ENCODE assay signal across 15 cellular contexts in the genomic region with DNA sequence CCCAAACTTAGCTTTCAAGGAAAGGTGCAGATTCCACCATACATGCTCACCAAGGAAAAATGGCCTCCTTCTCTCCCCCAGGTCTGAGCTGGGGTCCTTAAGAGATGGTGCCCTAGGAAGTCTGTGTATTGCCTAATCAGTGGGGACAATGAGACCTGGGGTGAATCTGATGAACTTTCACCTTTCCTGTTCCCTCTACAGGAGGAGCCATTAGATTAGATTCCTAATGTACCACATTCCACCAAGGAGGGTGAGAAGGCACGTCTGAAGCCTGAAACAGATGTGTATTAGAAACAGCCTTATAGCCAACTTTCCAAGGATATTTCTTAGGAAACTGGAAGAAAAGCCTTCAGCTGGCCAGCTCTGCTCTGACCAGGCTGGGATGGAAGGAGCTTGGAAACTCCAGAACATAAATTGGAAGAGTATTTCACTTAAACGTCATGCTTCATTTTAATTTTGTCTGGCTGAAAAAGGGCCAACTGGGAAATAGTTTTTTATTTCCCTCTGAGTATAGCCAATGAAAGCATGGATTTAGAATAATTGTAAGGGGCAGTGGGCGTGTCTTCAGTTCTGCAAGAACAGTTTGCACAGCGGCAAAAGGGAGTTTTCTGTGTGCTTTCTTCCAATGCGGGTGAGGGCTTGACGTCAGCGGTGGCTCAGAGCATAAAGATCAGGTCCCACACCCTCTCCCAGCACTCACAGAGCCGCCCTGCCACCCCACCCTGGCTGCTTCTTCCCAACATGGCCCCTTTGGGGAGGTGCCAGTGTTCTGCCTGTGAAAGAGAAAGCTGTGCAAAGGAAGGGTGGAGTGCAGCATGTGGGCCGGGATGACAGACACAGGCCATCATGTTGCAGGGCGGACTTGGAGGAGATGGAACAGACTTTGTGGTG.
A peak's percentile ranks its signal among the peaks of the same experiment; 100 is the strongest.
DNase-seq lines count a peak whose midpoint lies in the region; ATAC-seq and TF ChIP-seq lines count a peak whose summit lies in the region.
"Had no signal": no experiment of that assay in that cellular context is flagged by ENCODE, and none has a peak within 500 bp of the region (broad histone marks: within the 10 kb centered on the region; RNA-seq: fewer than 3 reads in every experiment).

No MANE protein-coding gene starts in this region.

- TF ChIP-seq CTCF in testis (IDR thresholded peaks at IDR 0.05), result no peak

- H3K4me3 ChIP-seq in mesenchymal stem cell (ENCODE audit: insufficient read depth in 1 of 2, low read depth in 1 of 2, low read length in 2 of 2) (peak overlapping the region in 1 of 2 experiments; percentile 53), testis (no peak overlapping the region)

- no peaks in the 10 kb centered on the region for H3K79me1 ChIP-seq in mesenchymal stem cell (replicated peaks; ENCODE audit: low read length, poor library complexity, severe bottlenecking)

- CTCF ChIA-PET in activated CD8-positive, alpha-beta memory T cell treated with anti-CD3 and anti-CD28 coated beads, Interleukin-2, amount 10 ng/mL, durations not matched to agents 7 days and 5 days (lab: Charles Lee), result interaction anchor here (0.9 kb wide), 1 partner anchor 257 kb away, joined by 5 read pairs; the partner anchor contains the start of gene SNX18

- no peaks in the 10 kb centered on the region for H3K36me3 ChIP-seq in mesenchymal stem cell (ENCODE audit: control insufficient read depth in 1 of 2, insufficient read depth in 2 of 2, low read depth in 1 of 2, low read length in 2 of 2)
- no peaks in the 10 kb centered on the region for H3K36me3 ChIP-seq in testis (ENCODE audit: low read depth, missing control alignments)

- peak; percentile 3 for DNase-seq in LoVo (ENCODE audit: low spot score)
- DNase-seq in fibroblast of gingiva (ENCODE audit: low read depth), result peak; percentile 84
- DNase-seq in mesenchymal stem cell, result no peak
- peak; percentile 25 for DNase-seq in testis
- DNase-seq in CD1c-positive myeloid dendritic cell (ENCODE audit: extremely low spot score), result no peak
- DNase-seq in activated CD8-positive, alpha-beta memory T cell treated with anti-CD3 and anti-CD28 coated beads, Interleukin-2, amount 10 ng/mL, durations not matched to agents 7 days and 5 days, result no peak
- DNase-seq: activated CD4-positive, alpha-beta memory T cell treated with anti-CD3 and anti-CD28 coated beads for 36 hours; activated naive CD8-positive, alpha-beta T cell treated with anti-CD3 and anti-CD28 coated beads for 36 hours; NCI-H774; nucleus accumbens; stimulated activated CD4-positive, alpha-beta T cell treated with anti-CD3 and anti-CD28 coated beads, Interleukin-4, amount 100 ng/mL, for 1 hour had no signal

- WGBS in mesenchymal stem cell, result 93% methylated on average over 5 of the region's 10 CpGs
- WGBS in testis, 2 donors, result 71 to 74% methylated on average over 10 of the region's 10 CpGs

- no peak overlapping the region for H3K27ac Mint-ChIP-seq in activated CD8-positive, alpha-beta memory T cell treated with anti-CD3 and anti-CD28 coated beads, Interleukin-2, amount 10 ng/mL, durations not matched to agents 7 days and 5 days
- H3K27ac Mint-ChIP-seq: activated CD4-positive, alpha-beta memory T cell treated with anti-CD3 and anti-CD28 coated beads for 36 hours; activated naive CD8-positive, alpha-beta T cell treated with anti-CD3 and anti-CD28 coated beads for 36 hours; dendritic cell treated with granulocyte-macrophage colony-stimulating factor and Interleukin-4, amounts not matched to agents 40 ng/mL and 50 ng/mL, for 4 days; type B pancreatic cell had no signal

- no peak for ATAC-seq in HG03469 (IDR thresholded peaks at IDR 0.05; ENCODE audit: unreplicated experiment)
- ATAC-seq in HG02938 (IDR thresholded peaks at IDR 0.05; ENCODE audit: unreplicated experiment), result no peak
- no peak for ATAC-seq in activated CD8-positive, alpha-beta memory T cell treated with anti-CD3 and anti-CD28 coated beads, Interleukin-2, amount 10 ng/mL, durations not matched to agents 7 days and 5 days

- no peaks in the 10 kb centered on the region for H3K4me1 Mint-ChIP-seq in activated CD8-positive, alpha-beta memory T cell treated with anti-CD3 and anti-CD28 coated beads, Interleukin-2, amount 10 ng/mL, durations not matched to agents 7 days and 5 days
- H3K4me1 Mint-ChIP-seq: activated naive CD8-positive, alpha-beta T cell treated with anti-CD3 and anti-CD28 coated beads for 36 hours had no signal

- peak overlapping the region in 1 of 2 experiments; percentile 11 for H3K4ac ChIP-seq in mesenchymal stem cell (ENCODE audit: low read depth in 1 of 2, low read length in 2 of 2)

- H3K27ac ChIP-seq in mesenchymal stem cell (ENCODE audit: low read length, poor library complexity, severe bottlenecking) (no peak overlapping the region), testis (no peak overlapping the region)

- no peak overlapping the region for H2AK5ac ChIP-seq in mesenchymal stem cell (ENCODE audit: low read length, severe bottlenecking)

- H3K4me2 ChIP-seq in mesenchymal stem cell (ENCODE audit: low read length, poor library complexity, severe bottlenecking), result no peak overlapping the region

- H3K9me3 Mint-ChIP-seq in activated CD8-positive, alpha-beta memory T cell treated with anti-CD3 and anti-CD28 coated beads, Interleukin-2, amount 10 ng/mL, durations not matched to agents 7 days and 5 days (ENCODE audit: low read depth), result no peaks in the 10 kb centered on the region
- H3K9me3 Mint-ChIP-seq: activated CD4-positive, alpha-beta memory T cell treated with anti-CD3 and anti-CD28 coated beads for 36 hours; activated naive CD8-positive, alpha-beta T cell treated with anti-CD3 and anti-CD28 coated beads for 36 hours; dendritic cell treated with granulocyte-macrophage colony-stimulating factor and Interleukin-4, amounts not matched to agents 40 ng/mL and 50 ng/mL, for 4 days; type B pancreatic cell had no signal

- intact Hi-C loops in testis (cut with DNase I; ENCODE audit: low total_unique reads), result no loop called here

- H3K27me3 Mint-ChIP-seq in activated CD8-positive, alpha-beta memory T cell treated with anti-CD3 and anti-CD28 coated beads, Interleukin-2, amount 10 ng/mL, durations not matched to agents 7 days and 5 days, result peaks cover 15% of the 10 kb centered on the region
- H3K27me3 Mint-ChIP-seq: type B pancreatic cell had no signal

- H2BK5ac ChIP-seq in mesenchymal stem cell (ENCODE audit: low read depth, low read length, poor library complexity, severe bottlenecking), result no peak overlapping the region

- no peak overlapping the region for H3K4me3 Mint-ChIP-seq in activated CD8-positive, alpha-beta memory T cell treated with anti-CD3 and anti-CD28 coated beads, Interleukin-2, amount 10 ng/mL, durations not matched to agents 7 days and 5 days
- H3K4me3 Mint-ChIP-seq: activated CD4-positive, alpha-beta memory T cell treated with anti-CD3 and anti-CD28 coated beads for 36 hours; activated naive CD8-positive, alpha-beta T cell treated with anti-CD3 and anti-CD28 coated beads for 36 hours; dendritic cell treated with granulocyte-macrophage colony-stimulating factor and Interleukin-4, amounts not matched to agents 40 ng/mL and 50 ng/mL, for 4 days; type B pancreatic cell had no signal

- H2BK12ac ChIP-seq in mesenchymal stem cell (ENCODE audit: low read length in 2 of 2), result peak overlapping the region in 1 of 2 experiments; percentile 58

- H4K91ac ChIP-seq in mesenchymal stem cell (ENCODE audit: low read length), result no peak overlapping the region

- peak overlapping the region; percentile 73 for H3K9ac ChIP-seq in mesenchymal stem cell (ENCODE audit: low read length)

- H2AFZ ChIP-seq in mesenchymal stem cell (ENCODE audit: low read depth, low read length), result no peak overlapping the region

- TF ChIP-seq POLR2A in testis (IDR thresholded peaks at IDR 0.05), result no peak

- H3K27me3 ChIP-seq in mesenchymal stem cell (ENCODE audit: control insufficient read depth in 1 of 2, insufficient read depth in 1 of 2, low read length in 2 of 2) (no peaks in the 10 kb centered on the region), testis (no peaks in the 10 kb centered on the region)

- no peak overlapping the region for H3K14ac ChIP-seq in mesenchymal stem cell (ENCODE audit: low read length in 2 of 2)

- H3K36me3 Mint-ChIP-seq in activated CD8-positive, alpha-beta memory T cell treated with anti-CD3 and anti-CD28 coated beads, Interleukin-2, amount 10 ng/mL, durations not matched to agents 7 days and 5 days, result no peaks in the 10 kb centered on the region
- H3K36me3 Mint-ChIP-seq: activated CD4-positive, alpha-beta memory T cell treated with anti-CD3 and anti-CD28 coated beads for 36 hours; activated naive CD8-positive, alpha-beta T cell treated with anti-CD3 and anti-CD28 coated beads for 36 hours; type B pancreatic cell had no signal

- no peaks in the 10 kb centered on the region for H3K9me3 ChIP-seq in mesenchymal stem cell (ENCODE audit: control insufficient read depth, low read length)
- H3K9me3 ChIP-seq in testis, result no peaks in the 10 kb centered on the region

- peak overlapping the region; percentile 14 for H4K8ac ChIP-seq in mesenchymal stem cell (ENCODE audit: low read length)

- no peak overlapping the region for H2BK120ac ChIP-seq in mesenchymal stem cell (ENCODE audit: low read depth, low read length)

- peak overlapping the region; percentile 70 for H2BK15ac ChIP-seq in mesenchymal stem cell (ENCODE audit: low read depth, poor library complexity, severe bottlenecking)

- H3K18ac ChIP-seq in mesenchymal stem cell (ENCODE audit: low read depth in 1 of 2, low read length in 2 of 2), result no peak overlapping the region

- no peak overlapping the region for H3K23ac ChIP-seq in mesenchymal stem cell (ENCODE audit: low read length in 2 of 2)

- no peaks in the 10 kb centered on the region for H3K4me1 ChIP-seq in mesenchymal stem cell (ENCODE audit: control insufficient read depth, insufficient read depth, low read depth, low read length)
- no peaks in the 10 kb centered on the region for H3K4me1 ChIP-seq in testis

Comparison
In these comparisons a context has a peak if more than half of its experiments do, and no peak if none do; other contexts are left out.
1. DNase-seq: peak in LoVo (single experiment), fibroblast of gingiva (single experiment) and testis (single experiment); none in mesenchymal stem cell (single experiment), CD1c-positive myeloid dendritic cell (single experiment) and activated CD8-positive, alpha-beta memory T cell treated with anti-CD3 and anti-CD28 coated beads, Interleukin-2, amount 10 ng/mL, durations not matched to agents 7 days and 5 days (single experiment).